In the genomic region with DNA sequence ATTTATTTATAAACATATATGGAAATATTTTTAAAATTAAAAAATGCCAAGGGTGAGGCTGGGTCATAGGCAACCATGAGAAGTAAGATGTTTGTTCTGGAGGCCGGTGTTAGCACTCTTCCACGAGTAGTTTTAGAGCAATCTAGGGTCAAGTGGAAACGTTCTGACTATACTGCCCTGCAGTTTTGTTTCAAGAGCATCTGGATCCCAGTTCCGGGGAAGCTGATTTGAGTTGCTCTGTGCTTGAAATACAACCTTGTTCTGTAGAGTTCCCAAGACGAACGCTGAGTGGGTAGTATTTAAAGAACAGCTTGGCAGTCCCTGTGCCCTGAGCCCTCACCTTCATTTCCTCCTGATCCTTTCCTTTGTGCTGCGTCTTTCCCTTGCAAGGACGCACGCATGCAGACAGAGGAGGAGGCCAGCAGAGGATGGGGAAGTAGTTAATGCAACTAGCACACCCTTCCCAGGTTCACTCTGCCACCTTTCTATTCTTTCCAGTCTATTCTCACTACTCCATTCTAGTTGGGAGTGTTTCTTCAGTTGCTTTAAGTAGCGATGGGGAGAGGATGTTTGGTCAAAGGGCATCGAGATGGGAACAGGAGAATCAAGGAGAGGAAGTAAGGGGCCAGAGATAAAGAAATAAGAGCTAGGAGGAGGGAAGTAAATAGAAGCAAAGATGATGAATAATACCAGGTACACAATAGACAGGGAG, we compare ENCODE assay signal across 26 cellular contexts.
DNase-seq lines count a peak whose midpoint lies in the region; ATAC-seq, FAIRE-seq and TF ChIP-seq lines count a peak whose summit lies in the region.
"Had no signal": no experiment of that assay in that cellular context is flagged by ENCODE, and none has a peak within 500 bp of the region (broad histone marks: within the 10 kb centered on the region; RNA-seq: fewer than 3 reads in every experiment).

No MANE protein-coding gene starts in this region.

- no peaks in the 10 kb centered on the region for H3K23me2 ChIP-seq in H1 (ENCODE audit: low read depth, low read length)

- no peaks in the 10 kb centered on the region for H3K9me3 ChIP-seq in H1 (ENCODE audit: insufficient read depth in 2 of 2, low read depth in 1 of 2, low read length in 1 of 2)
- H3K9me3 ChIP-seq in neural progenitor cell (ENCODE audit: low read depth): no peaks in the 10 kb centered on the region
- H3K9me3 ChIP-seq: prostate gland, SJCRH30, suprapubic skin had no signal

- no peak overlapping the region for H2BK20ac ChIP-seq in H1 (ENCODE audit: low read length)

- TF ChIP-seq CTCF in CD14-positive monocyte (IDR thresholded peaks at IDR 0.05) (no peak), H1 (IDR thresholded peaks at IDR 0.05; ENCODE audit: control extremely low read depth in 1 of 3, insufficient read depth in 1 of 3, low read depth in 1 of 3, low read length in 3 of 3) (no peak), neural progenitor cell (IDR thresholded peaks at IDR 0.05) (no peak)

- H3K4me1 Mint-ChIP-seq in CD14-positive monocyte (peaks cover 46% of the 10 kb centered on the region), neural progenitor cell (peaks cover 12% of the 10 kb centered on the region)
- H3K4me1 Mint-ChIP-seq in activated CD4-positive, alpha-beta memory T cell treated with anti-CD3 and anti-CD28 coated beads, Interleukin-2, amount 10 ng/mL, durations not matched to agents 7 days and 5 days: no peaks in the 10 kb centered on the region
- H3K4me1 Mint-ChIP-seq: memory B cell had no signal

- no peak overlapping the region for H4K91ac ChIP-seq in H1 (replicated peaks; ENCODE audit: insufficient read length, low read length)

- H3K4me3 ChIP-seq in H1 (ENCODE audit: extremely low read depth in 1 of 4, insufficient read depth in 2 of 4, low read depth in 3 of 4, low read length in 4 of 4) (no peak overlapping the region), neural progenitor cell (no peak overlapping the region)
- H3K4me3 ChIP-seq: PC-9, prostate gland, SJCRH30, suprapubic skin had no signal

- H3K18ac ChIP-seq in H1 (ENCODE audit: extremely low read depth, low read length): no peak overlapping the region

- H4K20me1 ChIP-seq in H1 (replicated peaks in 1 of 2; ENCODE audit: control insufficient read depth in 1 of 2, insufficient read depth in 2 of 2, low read length in 2 of 2): no peaks in the 10 kb centered on the region
- H4K20me1 ChIP-seq in neural progenitor cell (ENCODE audit: low read depth): no peaks in the 10 kb centered on the region

- H3K9ac ChIP-seq in H1 (replicated peaks in 1 of 4; ENCODE audit: extremely low read depth in 1 of 4, low read depth in 3 of 4, low read length in 3 of 4) (no peak overlapping the region), neural progenitor cell (no peak overlapping the region)

- no peak for ATAC-seq in GM18505 (IDR thresholded peaks at IDR 0.05; ENCODE audit: unreplicated experiment)
- ATAC-seq: effector memory CD8-positive, alpha-beta T cell; HCT116; natural killer cell treated with Interleukin-12 subunit alpha and Interleukin-12 subunit beta and Interleukin-15 and Interleukin-18, amount 100 ng/mL, for 72 hours had no signal

- no peak for FAIRE-seq in H1 (lab: Jason Lieb, UNC)
- FAIRE-seq: HTR-8/SVneo, kidney had no signal

- H3F3A ChIP-seq in neural progenitor cell (ENCODE audit: low read depth): peaks cover 9% of the 10 kb centered on the region

- H3K4me3 Mint-ChIP-seq in CD14-positive monocyte: peak overlapping the region; percentile 21 to 59
- no peak overlapping the region for H3K4me3 Mint-ChIP-seq in neural progenitor cell
- H3K4me3 Mint-ChIP-seq in activated CD4-positive, alpha-beta memory T cell treated with anti-CD3 and anti-CD28 coated beads, Interleukin-2, amount 10 ng/mL, durations not matched to agents 7 days and 5 days: no peak overlapping the region
- H3K4me3 Mint-ChIP-seq: activated B cell treated with CpG ODN at 0.5 μM for 24 hours; effector memory CD8-positive, alpha-beta T cell; memory B cell; natural killer cell treated with Interleukin-12 subunit alpha and Interleukin-12 subunit beta and Interleukin-15 and Interleukin-18, amount 100 ng/mL, for 72 hours; T-helper 1 cell treated with Interleukin-12 subunit alpha and Interleukin-12 subunit beta and Interleukin-4 antibody, amounts not matched to agents 30 μg/mL and 1 μg/mL, for 36 hours had no signal

- H3K56ac ChIP-seq in H1 (replicated peaks; ENCODE audit: insufficient read length, low read depth, low read length): no peak overlapping the region

- no peak overlapping the region for H3K27ac ChIP-seq in H1 (ENCODE audit: low read depth, low read length)
- H3K27ac ChIP-seq in neural progenitor cell: no peak overlapping the region
- H3K27ac ChIP-seq: brain microvascular endothelial cell, PC-9, prostate gland, SJCRH30, suprapubic skin had no signal

- no peak overlapping the region for H3K23ac ChIP-seq in H1 (ENCODE audit: insufficient read length)

- DNase-seq in CD14-positive monocyte (ENCODE audit: low spot score) (no peak), NCI-H2227 (lab: John Stamatoyannopoulos, UW; ENCODE audit: unreplicated experiment) (peak; percentile 7), H1 (ENCODE audit: low read depth in 1 of 2, low spot score in 2 of 2) (no peak), neural progenitor cell (ENCODE audit: low spot score) (no peak), SHP77 treated with DMSO at 0.1 percent for 48 hours (lab: John Stamatoyannopoulos, UW) (no peak), kidney tubule cell (ENCODE audit: low spot score) (no peak)
- DNase-seq in activated CD4-positive, alpha-beta memory T cell treated with anti-CD3 and anti-CD28 coated beads, Interleukin-2, amount 10 ng/mL, durations not matched to agents 7 days and 5 days: no peak
- DNase-seq: activated B cell treated with CpG ODN at 0.5 μM for 24 hours; activated CD4-positive, alpha-beta T cell treated with anti-CD3 and anti-CD28 coated beads, Interleukin-2, amount 50 U/mL, for 48 hours; activated gamma-delta T cell; brain microvascular endothelial cell; effector memory CD8-positive, alpha-beta T cell; Kasumi-1; kidney; NCI-H1048; NCI-H226; PC-9; SJCRH30 had no signal

- no peak overlapping the region for H3K4ac ChIP-seq in H1 (replicated peaks; ENCODE audit: insufficient read length, low read depth, low read length)

- H3K9me3 Mint-ChIP-seq in CD14-positive monocyte (peaks cover 2 to 6% (median 3%) of the 10 kb centered on the region in 7 donors), neural progenitor cell (no peaks in the 10 kb centered on the region)
- no peaks in the 10 kb centered on the region for H3K9me3 Mint-ChIP-seq in activated CD4-positive, alpha-beta memory T cell treated with anti-CD3 and anti-CD28 coated beads, Interleukin-2, amount 10 ng/mL, durations not matched to agents 7 days and 5 days
- H3K9me3 Mint-ChIP-seq: activated B cell treated with CpG ODN at 0.5 μM for 24 hours; effector memory CD8-positive, alpha-beta T cell; memory B cell; natural killer cell treated with Interleukin-12 subunit alpha and Interleukin-12 subunit beta and Interleukin-15 and Interleukin-18, amount 100 ng/mL, for 72 hours; T-helper 1 cell treated with Interleukin-12 subunit alpha and Interleukin-12 subunit beta and Interleukin-4 antibody, amounts not matched to agents 30 μg/mL and 1 μg/mL, for 36 hours had no signal

- POLR2A ChIA-PET in H1 (lab: Charles Lee; ENCODE audit: partially characterized antibody): interaction anchor here (2.0 kb wide), 1 partner anchor 68 kb away, joined by 4 read pairs; a partner anchor contains a TSS
- POLR2A ChIA-PET in activated CD4-positive, alpha-beta memory T cell treated with anti-CD3 and anti-CD28 coated beads, Interleukin-2, amount 10 ng/mL, durations not matched to agents 7 days and 5 days (lab: Charles Lee): no interaction called here

- no peak overlapping the region for H3K14ac ChIP-seq in H1 (ENCODE audit: insufficient read length)

- no peaks in the 10 kb centered on the region for H3K27me3 ChIP-seq in H1 (replicated peaks in 1 of 4; ENCODE audit: control insufficient read depth in 3 of 4, extremely low read depth in 1 of 4, insufficient read depth in 3 of 4, low read length in 3 of 4)
- no peaks in the 10 kb centered on the region for H3K27me3 ChIP-seq in neural progenitor cell
- H3K27me3 ChIP-seq: brain microvascular endothelial cell, SJCRH30, suprapubic skin had no signal

- no peak for TF ChIP-seq RAD21 in H1 (IDR thresholded peaks at IDR 0.05 in 1 of 2, conservative IDR thresholded peaks at IDR 0.05 in 1 of 2; ENCODE audit: low read depth in 2 of 2, low read length in 2 of 2)

- no peak for TF ChIP-seq POLR2A in H1 (IDR thresholded peaks at IDR 0.05; ENCODE audit: control extremely low read depth in 1 of 2, low read depth in 2 of 2, low read length in 2 of 2)
- TF ChIP-seq POLR2A in GM18505 (IDR thresholded peaks at IDR 0.05; ENCODE audit: borderline replicate concordance, extremely low read depth, insufficient read depth, insufficient read length): no peak

- no peak for TF ChIP-seq EP300 in H1 (IDR thresholded peaks at IDR 0.05; ENCODE audit: borderline replicate concordance in 1 of 2, low read depth in 2 of 2, low read length in 2 of 2)

- H3K27me3 Mint-ChIP-seq in CD14-positive monocyte (ENCODE audit: low read depth in 3 of 3) (peaks cover 2% of the 10 kb centered on the region in 3 donors), neural progenitor cell (ENCODE audit: insufficient read depth, low read depth) (peaks cover 2% of the 10 kb centered on the region)
- H3K27me3 Mint-ChIP-seq in activated CD4-positive, alpha-beta memory T cell treated with anti-CD3 and anti-CD28 coated beads, Interleukin-2, amount 10 ng/mL, durations not matched to agents 7 days and 5 days: peaks cover 11% of the 10 kb centered on the region

- H2BK5ac ChIP-seq in H1 (ENCODE audit: low read depth, low read length): no peak overlapping the region

- H3K79me2 ChIP-seq in H1 (ENCODE audit: control insufficient read depth in 1 of 2, insufficient read depth in 2 of 2, low read length in 2 of 2) (no peaks in the 10 kb centered on the region), neural progenitor cell (ENCODE audit: low read depth) (no peaks in the 10 kb centered on the region)

- peak overlapping the region in 6 of 7 donors; percentile 7 to 70 (median 18) for H3K27ac Mint-ChIP-seq in CD14-positive monocyte
- H3K27ac Mint-ChIP-seq in neural progenitor cell: no peak overlapping the region
- no peak overlapping the region for H3K27ac Mint-ChIP-seq in activated CD4-positive, alpha-beta memory T cell treated with anti-CD3 and anti-CD28 coated beads, Interleukin-2, amount 10 ng/mL, durations not matched to agents 7 days and 5 days
- H3K27ac Mint-ChIP-seq: activated B cell treated with CpG ODN at 0.5 μM for 24 hours; effector memory CD8-positive, alpha-beta T cell; memory B cell; natural killer cell treated with Interleukin-12 subunit alpha and Interleukin-12 subunit beta and Interleukin-15 and Interleukin-18, amount 100 ng/mL, for 72 hours; T-helper 1 cell treated with Interleukin-12 subunit alpha and Interleukin-12 subunit beta and Interleukin-4 antibody, amounts not matched to agents 30 μg/mL and 1 μg/mL, for 36 hours had no signal

- H4K8ac ChIP-seq in H1 (ENCODE audit: extremely low read depth, insufficient read depth, low read length): no peak overlapping the region

- CTCF ChIA-PET in H1 (lab: Charles Lee; ENCODE audit: partially characterized antibody): interaction anchor here (1.0 to 1.8 kb wide), 2 partner anchors 11 to 30 kb away, joined by 4 read pairs; no protein-coding TSS in a partner anchor
- CTCF ChIA-PET in activated CD4-positive, alpha-beta memory T cell treated with anti-CD3 and anti-CD28 coated beads, Interleukin-2, amount 10 ng/mL, durations not matched to agents 7 days and 5 days (lab: Charles Lee): interaction anchor here (0.9 kb wide), 1 partner anchor 17 kb away, joined by 4 read pairs; no protein-coding TSS in a partner anchor

- no peaks in the 10 kb centered on the region; a peak in 1 of 7 replicates for H3K4me1 ChIP-seq in H1 (replicated peaks in 1 of 4; ENCODE audit: control insufficient read depth in 3 of 4, insufficient read depth in 4 of 4, low read length in 3 of 4)
- H3K4me1 ChIP-seq in neural progenitor cell: peaks cover 11% of the 10 kb centered on the region
- H3K4me1 ChIP-seq: prostate gland, SJCRH30, suprapubic skin had no signal

- no peak overlapping the region for H2BK15ac ChIP-seq in H1 (ENCODE audit: low read length)

- WGBS in H1 (ENCODE audit: extremely low coverage in 1 of 2, insufficient coverage in 1 of 2, insufficient read length in 1 of 2, insufficient replicate concordance in 2 of 2, low coverage in 1 of 2, low lambda C conversion rate in 2 of 2, missing lambda C conversion rate in 1 of 2), 2 experiments: 74% methylated on average over 11 of the region's 11 CpGs; no CpG with 5 or more reads in 1 of the 2 experiments

- H2AK5ac ChIP-seq in H1 (ENCODE audit: low read depth, low read length): no peak overlapping the region

- no peak overlapping the region for H2BK12ac ChIP-seq in H1 (ENCODE audit: low read depth, low read length)

- H3K36me3 Mint-ChIP-seq in CD14-positive monocyte (no peaks in the 10 kb centered on the region), neural progenitor cell (no peaks in the 10 kb centered on the region)
- H3K36me3 Mint-ChIP-seq in activated CD4-positive, alpha-beta memory T cell treated with anti-CD3 and anti-CD28 coated beads, Interleukin-2, amount 10 ng/mL, durations not matched to agents 7 days and 5 days (ENCODE audit: low read depth): no peaks in the 10 kb centered on the region
- H3K36me3 Mint-ChIP-seq: memory B cell; natural killer cell treated with Interleukin-12 subunit alpha and Interleukin-12 subunit beta and Interleukin-15 and Interleukin-18, amount 100 ng/mL, for 72 hours had no signal

- no peaks in the 10 kb centered on the region for H3K36me3 ChIP-seq in H1 (ENCODE audit: control insufficient read depth in 2 of 4, insufficient read depth in 4 of 4, low read length in 3 of 4)
- no peaks in the 10 kb centered on the region for H3K36me3 ChIP-seq in neural progenitor cell
- H3K36me3 ChIP-seq: brain microvascular endothelial cell, prostate gland, SJCRH30, suprapubic skin had no signal

- H4K5ac ChIP-seq in H1 (ENCODE audit: insufficient read length, low read depth, low read length): no peak overlapping the region

- intact Hi-C loops in CD14-positive monocyte (cut with micrococcal nuclease): no loop called here

- H2AFZ ChIP-seq in H1 (ENCODE audit: low read length) (peak overlapping the region; percentile 93), neural progenitor cell (replicated peaks) (peak overlapping the region; percentile 57)
- H2AFZ ChIP-seq: PC-9 had no signal

- H3K4me2 ChIP-seq in H1 (ENCODE audit: insufficient read depth in 1 of 2, low read depth in 2 of 2, low read length in 2 of 2): no peak overlapping the region
- H3K4me2 ChIP-seq in neural progenitor cell: no peak overlapping the region
- H3K4me2 ChIP-seq: PC-9 had no signal

- H3K79me1 ChIP-seq in H1 (ENCODE audit: low read depth, low read length): no peaks in the 10 kb centered on the region

- H2BK120ac ChIP-seq in H1 (replicated peaks; ENCODE audit: low read depth, low read length): no peak overlapping the region

Comparison
In these comparisons a context has a peak if more than half of its experiments do, and no peak if none do; other contexts are left out.
1. H3K27ac Mint-ChIP-seq: peak in CD14-positive monocyte (6 of 7); none in neural progenitor cell (single experiment) and activated CD4-positive, alpha-beta memory T cell treated with anti-CD3 and anti-CD28 coated beads, Interleukin-2, amount 10 ng/mL, durations not matched to agents 7 days and 5 days (single experiment).
2. H3K4me3 Mint-ChIP-seq: peak in CD14-positive monocyte (2 of 2); none in neural progenitor cell (single experiment) and activated CD4-positive, alpha-beta memory T cell treated with anti-CD3 and anti-CD28 coated beads, Interleukin-2, amount 10 ng/mL, durations not matched to agents 7 days and 5 days (single experiment).